16 cellular contexts compared by ENCODE assay signal in genomic region chr9:114418053-114418452, GRCh38. TPM values are rescaled to one million over a fixed set of nuclear protein-coding genes. Genes with fewer than 3 reads are reported as not detected.
DNase-seq lines count a peak whose midpoint lies in the region; ATAC-seq and TF ChIP-seq lines count a peak whose summit lies in the region.
"Had no signal": no experiment of that assay in that cellular context is flagged by ENCODE, and none has a peak within 500 bp of the region (broad histone marks: within the 10 kb centered on the region; RNA-seq: fewer than 3 reads in every experiment).

No MANE protein-coding gene starts in this region.

- no peak overlapping the region for H3K14ac ChIP-seq in mesenchymal stem cell (ENCODE audit: low read length in 2 of 2)

- H3K27ac ChIP-seq in mesenchymal stem cell (ENCODE audit: low read length, poor library complexity, severe bottlenecking) (no peak overlapping the region), upper lobe of right lung (no peak overlapping the region)
- H3K27ac ChIP-seq: BLaER1 treated with 17β-estradiol and CSF1 and Interleukin-3, amounts not matched to agents 10 nM and 100 nM had no signal

- no peak for DNase-seq in activated CD8-positive, alpha-beta memory T cell treated with anti-CD3 and anti-CD28 coated beads, Interleukin-2, amount 10 ng/mL, durations not matched to agents 7 days and 5 days
- DNase-seq in activated CD8-positive, alpha-beta memory T cell treated with anti-CD3 and anti-CD28 coated beads, Interleukin-2, amount 50 U/mL, for 48 hours, result no peak
- DNase-seq in mesenchymal stem cell (no peak), upper lobe of right lung (peak; percentile 37), amniotic stem cell (lab: John Stamatoyannopoulos, UW) (no peak), NCI-H345 treated with DMSO at 0.1 percent for 48 hours (lab: John Stamatoyannopoulos, UW; ENCODE audit: unreplicated experiment) (no peak)
- DNase-seq: 8988T; CD4-positive, CD25-positive, alpha-beta regulatory T cell; DMS153; DMS79 treated with DMSO at 0.1 percent for 48 hours; GOT3 had no signal

- H3K79me1 ChIP-seq in mesenchymal stem cell (replicated peaks; ENCODE audit: low read length, poor library complexity, severe bottlenecking), result no peaks in the 10 kb centered on the region

- H3K36me3 ChIP-seq in mesenchymal stem cell (ENCODE audit: control insufficient read depth in 1 of 2, insufficient read depth in 2 of 2, low read depth in 1 of 2, low read length in 2 of 2) (peaks cover 0 to 9% of the 10 kb centered on the region in 2 experiments), upper lobe of right lung (no peaks in the 10 kb centered on the region)
- H3K36me3 ChIP-seq: BLaER1 treated with 17β-estradiol and CSF1 and Interleukin-3, amounts not matched to agents 10 nM and 100 nM; HAP-1 had no signal

- H3K23ac ChIP-seq in mesenchymal stem cell (ENCODE audit: low read length in 2 of 2), result no peak overlapping the region

- no peak overlapping the region for H2BK5ac ChIP-seq in mesenchymal stem cell (ENCODE audit: low read depth, low read length, poor library complexity, severe bottlenecking)

- no peaks in the 10 kb centered on the region for H3K36me3 Mint-ChIP-seq in activated CD8-positive, alpha-beta memory T cell treated with anti-CD3 and anti-CD28 coated beads, Interleukin-2, amount 10 ng/mL, durations not matched to agents 7 days and 5 days
- H3K36me3 Mint-ChIP-seq in activated T-helper 17 cell treated with anti-CD3 and anti-CD28 coated beads, Interleukin-2, amount 50 U/mL, for 72 hours (ENCODE audit: low read depth), result no peaks in the 10 kb centered on the region
- H3K36me3 Mint-ChIP-seq: CD4-positive, CD25-positive, alpha-beta regulatory T cell had no signal

- H4K8ac ChIP-seq in mesenchymal stem cell (ENCODE audit: low read length), result peak overlapping the region; percentile 32

- H3K4me3 ChIP-seq in mesenchymal stem cell (ENCODE audit: insufficient read depth in 1 of 2, low read depth in 1 of 2, low read length in 2 of 2) (no peak overlapping the region), upper lobe of right lung (no peak overlapping the region)
- H3K4me3 ChIP-seq: BLaER1 treated with 17β-estradiol and CSF1 and Interleukin-3, amounts not matched to agents 10 nM and 100 nM; HAP-1 had no signal

- ATAC-seq in activated CD8-positive, alpha-beta memory T cell treated with anti-CD3 and anti-CD28 coated beads, Interleukin-2, amount 10 ng/mL, durations not matched to agents 7 days and 5 days, result peak; percentile 34
- ATAC-seq in activated T-helper 17 cell treated with anti-CD3 and anti-CD28 coated beads, Interleukin-2, amount 50 U/mL, for 72 hours (replicated peaks), result peak; percentile 25
- no peak for ATAC-seq in upper lobe of right lung
- ATAC-seq in HG03571 (IDR thresholded peaks at IDR 0.05; ENCODE audit: unreplicated experiment), result no peak
- ATAC-seq: HepG2 had no signal

- no peak overlapping the region for H2AFZ ChIP-seq in mesenchymal stem cell (ENCODE audit: low read depth, low read length)

- H3K27ac Mint-ChIP-seq in activated CD8-positive, alpha-beta memory T cell treated with anti-CD3 and anti-CD28 coated beads, Interleukin-2, amount 10 ng/mL, durations not matched to agents 7 days and 5 days, result peak overlapping the region; percentile 56
- peak overlapping the region; percentile 15 for H3K27ac Mint-ChIP-seq in activated T-helper 17 cell treated with anti-CD3 and anti-CD28 coated beads, Interleukin-2, amount 50 U/mL, for 72 hours

- intact Hi-C loops in upper lobe of right lung (cut with DNase I), result no loop called here

- no peak overlapping the region for H3K18ac ChIP-seq in mesenchymal stem cell (ENCODE audit: low read depth in 1 of 2, low read length in 2 of 2)

- CTCF ChIA-PET in activated CD8-positive, alpha-beta memory T cell treated with anti-CD3 and anti-CD28 coated beads, Interleukin-2, amount 10 ng/mL, durations not matched to agents 7 days and 5 days (lab: Charles Lee), result interaction anchor here (1.0 to 3.1 kb wide), 7 partner anchors 10 to 224 kb away, joined by 3 to 18 read pairs (median 4); no protein-coding TSS in a partner anchor

- peaks cover 0 to 36% of the 10 kb centered on the region in 2 experiments for H3K27me3 ChIP-seq in mesenchymal stem cell (ENCODE audit: control insufficient read depth in 1 of 2, insufficient read depth in 1 of 2, low read length in 2 of 2)
- H3K27me3 ChIP-seq in upper lobe of right lung, result no peaks in the 10 kb centered on the region
- H3K27me3 ChIP-seq: BLaER1 treated with 17β-estradiol and CSF1 and Interleukin-3, amounts not matched to agents 10 nM and 100 nM had no signal

- no peaks in the 10 kb centered on the region for H3K9me3 ChIP-seq in mesenchymal stem cell (ENCODE audit: control insufficient read depth, low read length)
- H3K9me3 ChIP-seq in upper lobe of right lung, result no peaks in the 10 kb centered on the region
- H3K9me3 ChIP-seq: HAP-1 had no signal

- H3K27me3 Mint-ChIP-seq in activated CD8-positive, alpha-beta memory T cell treated with anti-CD3 and anti-CD28 coated beads, Interleukin-2, amount 10 ng/mL, durations not matched to agents 7 days and 5 days, result no peaks in the 10 kb centered on the region
- H3K27me3 Mint-ChIP-seq in activated T-helper 17 cell treated with anti-CD3 and anti-CD28 coated beads, Interleukin-2, amount 50 U/mL, for 72 hours, result no peaks in the 10 kb centered on the region
- H3K27me3 Mint-ChIP-seq: CD4-positive, CD25-positive, alpha-beta regulatory T cell had no signal

- no peak overlapping the region for H2AK5ac ChIP-seq in mesenchymal stem cell (ENCODE audit: low read length, severe bottlenecking)

- 96% methylated on average over 6 of the region's 6 CpGs for WGBS in mesenchymal stem cell

- no peak overlapping the region for H2BK120ac ChIP-seq in mesenchymal stem cell (ENCODE audit: low read depth, low read length)

- TF ChIP-seq CTCF in upper lobe of right lung (IDR thresholded peaks at IDR 0.05), result no peak

- H3K4me1 ChIP-seq in mesenchymal stem cell (ENCODE audit: control insufficient read depth, insufficient read depth, low read depth, low read length) (peaks cover 19% of the 10 kb centered on the region), upper lobe of right lung (no peaks in the 10 kb centered on the region)
- H3K4me1 ChIP-seq: HAP-1 had no signal

- H3K4me3 Mint-ChIP-seq in activated CD8-positive, alpha-beta memory T cell treated with anti-CD3 and anti-CD28 coated beads, Interleukin-2, amount 10 ng/mL, durations not matched to agents 7 days and 5 days, result no peak overlapping the region
- no peak overlapping the region for H3K4me3 Mint-ChIP-seq in activated T-helper 17 cell treated with anti-CD3 and anti-CD28 coated beads, Interleukin-2, amount 50 U/mL, for 72 hours
- H3K4me3 Mint-ChIP-seq: CD4-positive, CD25-positive, alpha-beta regulatory T cell had no signal

- H3K9ac ChIP-seq in mesenchymal stem cell (ENCODE audit: low read length), result no peak overlapping the region
- H3K9ac ChIP-seq: BLaER1 treated with 17β-estradiol and CSF1 and Interleukin-3, amounts not matched to agents 10 nM and 100 nM had no signal

- peak overlapping the region; percentile 27 for H4K91ac ChIP-seq in mesenchymal stem cell (ENCODE audit: low read length)

- H2BK15ac ChIP-seq in mesenchymal stem cell (ENCODE audit: low read depth, poor library complexity, severe bottlenecking), result no peak overlapping the region

- no peak overlapping the region for H2BK12ac ChIP-seq in mesenchymal stem cell (ENCODE audit: low read length in 2 of 2)

- no peak overlapping the region for H3K4me2 ChIP-seq in mesenchymal stem cell (ENCODE audit: low read length, poor library complexity, severe bottlenecking)

- H3K4ac ChIP-seq in mesenchymal stem cell (ENCODE audit: low read depth in 1 of 2, low read length in 2 of 2), result no peak overlapping the region

- peaks cover 24% of the 10 kb centered on the region for H3K4me1 Mint-ChIP-seq in activated CD8-positive, alpha-beta memory T cell treated with anti-CD3 and anti-CD28 coated beads, Interleukin-2, amount 10 ng/mL, durations not matched to agents 7 days and 5 days
- H3K4me1 Mint-ChIP-seq in activated T-helper 17 cell treated with anti-CD3 and anti-CD28 coated beads, Interleukin-2, amount 50 U/mL, for 72 hours, result no peaks in the 10 kb centered on the region

- H3K9me3 Mint-ChIP-seq in activated CD8-positive, alpha-beta memory T cell treated with anti-CD3 and anti-CD28 coated beads, Interleukin-2, amount 10 ng/mL, durations not matched to agents 7 days and 5 days (ENCODE audit: low read depth), result no peaks in the 10 kb centered on the region
- no peaks in the 10 kb centered on the region for H3K9me3 Mint-ChIP-seq in activated T-helper 17 cell treated with anti-CD3 and anti-CD28 coated beads, Interleukin-2, amount 50 U/mL, for 72 hours
- H3K9me3 Mint-ChIP-seq: CD4-positive, CD25-positive, alpha-beta regulatory T cell had no signal

RNA-seq across cellular contexts. Expression of gene AKNA, which starts 30.3 kb away (rescaled TPM):
- total RNA-seq in activated CD8-positive, alpha-beta memory T cell treated with anti-CD3 and anti-CD28 coated beads, Interleukin-2, amount 10 ng/mL, durations not matched to agents 7 days and 5 days, result 100 to 1,000 TPM; 432 to 500 TPM
- 100 to 1,000 TPM; 169 to 184 TPM for total RNA-seq in activated T-helper 17 cell treated with anti-CD3 and anti-CD28 coated beads, Interleukin-2, amount 50 U/mL, for 72 hours
- 18.5 TPM for polyA plus RNA-seq in mesenchymal stem cell (2013, experiment 1 of 2)
- 17.8 TPM for polyA plus RNA-seq in mesenchymal stem cell (2013, experiment 2 of 2)
- total RNA-seq in upper lobe of right lung, result 54.7 TPM

Comparison
In these comparisons a context has a peak if more than half of its experiments do, and no peak if none do; other contexts are left out.
1. ATAC-seq: peak in activated CD8-positive, alpha-beta memory T cell treated with anti-CD3 and anti-CD28 coated beads, Interleukin-2, amount 10 ng/mL, durations not matched to agents 7 days and 5 days (single experiment) and activated T-helper 17 cell treated with anti-CD3 and anti-CD28 coated beads, Interleukin-2, amount 50 U/mL, for 72 hours (single experiment); none in upper lobe of right lung (single experiment) and HG03571 (single experiment).